In the genomic region with DNA sequence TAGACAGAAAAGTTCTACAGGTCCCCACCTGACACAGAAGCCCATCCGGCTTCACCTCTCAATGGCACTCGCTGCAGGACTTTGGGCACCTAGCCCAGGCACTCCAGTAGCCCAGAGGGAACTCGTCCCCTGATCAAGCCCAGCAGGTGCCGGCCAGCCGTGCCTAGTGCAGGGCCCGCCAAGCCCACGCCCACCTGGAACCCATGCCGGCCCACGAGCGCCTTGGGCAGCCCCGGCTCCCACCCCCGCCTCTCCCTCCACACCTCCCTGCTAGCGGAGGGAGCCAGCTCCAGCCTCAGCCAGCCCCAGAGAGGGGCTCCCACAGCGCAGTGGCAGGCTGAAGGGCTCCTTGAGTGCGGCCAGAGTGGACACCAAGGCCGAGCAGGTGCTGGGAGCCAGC, we compare ENCODE assay signal across 6 cellular contexts.
"Had no signal": no experiment of that assay in that cellular context is flagged by ENCODE, and none has a peak within 500 bp of the region (broad histone marks: within the 10 kb centered on the region; RNA-seq: fewer than 3 reads in every experiment).

No MANE protein-coding gene starts in this region.

- H3K27ac ChIP-seq: HL-60 had no signal

- DNase-seq: H9, HCEC 1CT, KBM-7 had no signal

- ATAC-seq: GM23338, HepG2 had no signal

- H3K4me2 ChIP-seq: GM23338 had no signal

- H2AFZ ChIP-seq: GM23338 had no signal

- H3K4me3 ChIP-seq: GM23338 had no signal
